In genomic region chr4:161647757-161648156, GRCh38 we compare ENCODE assay signal across 36 cellular contexts.
"Had no signal": no experiment of that assay in that cellular context is flagged by ENCODE, and none has a peak within 500 bp of the region (broad histone marks: within the 10 kb centered on the region; RNA-seq: fewer than 3 reads in every experiment).

No MANE protein-coding gene starts in this region.

- FAIRE-seq: endometrium, endothelial cell of umbilical vein had no signal

- H3K4me1 ChIP-seq: adrenal gland, breast epithelium, colonic mucosa, esophagus squamous epithelium, gastroesophageal sphincter had no signal

- H3K9me3 ChIP-seq: colonic mucosa, esophagus squamous epithelium had no signal

- H3K4me3 ChIP-seq: adrenal gland, breast epithelium, cardiac muscle cell, colonic mucosa, esophagus squamous epithelium, gastroesophageal sphincter had no signal

- H3K27ac Mint-ChIP-seq: activated CD4-positive, alpha-beta memory T cell treated with anti-CD3 and anti-CD28 coated beads, Interleukin-2, amount 10 ng/mL, durations not matched to agents 7 days and 5 days; activated CD4-positive, alpha-beta T cell treated with anti-CD3 and anti-CD28 coated beads, Interleukin-2, amount 10 ng/mL, durations not matched to agents 7 days and 5 days; activated naive CD4-positive, alpha-beta T cell treated with anti-CD3 and anti-CD28 coated beads, Interleukin-2, amount 50 U/mL, for 24 hours; activated naive CD8-positive, alpha-beta T cell treated with anti-CD3 and anti-CD28 coated beads for 36 hours; activated naive CD8-positive, alpha-beta T cell treated with anti-CD3 and anti-CD28 coated beads, Interleukin-2, amount 50 U/mL, for 24 hours; activated T-cell treated with anti-CD3 and anti-CD28 coated beads, Interleukin-2, amount 50 U/mL, for 24 hours; activated T-cell treated with anti-CD3 and anti-CD28 coated beads, Interleukin-2, amount 50 U/mL, for 72 hours; brain; T-helper 17 cell; T-helper 2 cell treated with Interferon-gamma antibody and Interleukin-4, amounts not matched to agents 5 μg/mL and 100 μg/mL, for 36 hours had no signal

- H3K27me3 Mint-ChIP-seq: activated CD4-positive, alpha-beta memory T cell treated with anti-CD3 and anti-CD28 coated beads, Interleukin-2, amount 10 ng/mL, durations not matched to agents 7 days and 5 days; activated CD4-positive, alpha-beta T cell treated with anti-CD3 and anti-CD28 coated beads, Interleukin-2, amount 10 ng/mL, durations not matched to agents 7 days and 5 days; activated naive CD4-positive, alpha-beta T cell treated with anti-CD3 and anti-CD28 coated beads, Interleukin-2, amount 50 U/mL, for 24 hours; activated naive CD8-positive, alpha-beta T cell treated with anti-CD3 and anti-CD28 coated beads for 36 hours; activated naive CD8-positive, alpha-beta T cell treated with anti-CD3 and anti-CD28 coated beads, Interleukin-2, amount 50 U/mL, for 24 hours; activated T-cell treated with anti-CD3 and anti-CD28 coated beads, Interleukin-2, amount 50 U/mL, for 24 hours; T-helper 17 cell had no signal

- H3K27ac ChIP-seq: adrenal gland, breast epithelium, cardiac muscle cell, colonic mucosa, epithelial cell of prostate, esophagus squamous epithelium, gastroesophageal sphincter, WERI-Rb-1 had no signal

- ATAC-seq: activated naive CD8-positive, alpha-beta T cell treated with anti-CD3 and anti-CD28 coated beads, Interleukin-2, amount 50 U/mL, for 24 hours; activated T-cell treated with anti-CD3 and anti-CD28 coated beads, Interleukin-2, amount 50 U/mL, for 72 hours; gastroesophageal sphincter; T-helper 17 cell had no signal

- H3K27me3 ChIP-seq: adrenal gland, breast epithelium, cardiac muscle cell, colonic mucosa, esophagus squamous epithelium had no signal

- H3K9me3 Mint-ChIP-seq: activated CD4-positive, alpha-beta T cell treated with anti-CD3 and anti-CD28 coated beads, Interleukin-2, amount 10 ng/mL, durations not matched to agents 7 days and 5 days; activated naive CD4-positive, alpha-beta T cell treated with anti-CD3 and anti-CD28 coated beads, Interleukin-2, amount 50 U/mL, for 24 hours had no signal

- H3K4me1 Mint-ChIP-seq: activated CD4-positive, alpha-beta memory T cell treated with anti-CD3 and anti-CD28 coated beads, Interleukin-2, amount 10 ng/mL, durations not matched to agents 7 days and 5 days; activated CD4-positive, alpha-beta T cell treated with anti-CD3 and anti-CD28 coated beads, Interleukin-2, amount 10 ng/mL, durations not matched to agents 7 days and 5 days; activated naive CD4-positive, alpha-beta T cell treated with anti-CD3 and anti-CD28 coated beads, Interleukin-2, amount 50 U/mL, for 24 hours; activated naive CD8-positive, alpha-beta T cell treated with anti-CD3 and anti-CD28 coated beads for 36 hours; activated naive CD8-positive, alpha-beta T cell treated with anti-CD3 and anti-CD28 coated beads, Interleukin-2, amount 50 U/mL, for 24 hours; brain; T-helper 17 cell had no signal

- H3K4me3 Mint-ChIP-seq: activated CD4-positive, alpha-beta memory T cell treated with anti-CD3 and anti-CD28 coated beads, Interleukin-2, amount 10 ng/mL, durations not matched to agents 7 days and 5 days; activated CD4-positive, alpha-beta T cell treated with anti-CD3 and anti-CD28 coated beads, Interleukin-2, amount 10 ng/mL, durations not matched to agents 7 days and 5 days; activated naive CD4-positive, alpha-beta T cell treated with anti-CD3 and anti-CD28 coated beads, Interleukin-2, amount 50 U/mL, for 24 hours; activated naive CD8-positive, alpha-beta T cell treated with anti-CD3 and anti-CD28 coated beads for 36 hours; activated naive CD8-positive, alpha-beta T cell treated with anti-CD3 and anti-CD28 coated beads, Interleukin-2, amount 50 U/mL, for 24 hours; activated T-cell treated with anti-CD3 and anti-CD28 coated beads, Interleukin-2, amount 50 U/mL, for 24 hours; activated T-cell treated with anti-CD3 and anti-CD28 coated beads, Interleukin-2, amount 50 U/mL, for 72 hours; brain; T-helper 17 cell; T-helper 2 cell treated with Interferon-gamma antibody and Interleukin-4, amounts not matched to agents 5 μg/mL and 100 μg/mL, for 36 hours had no signal

- H3K36me3 ChIP-seq: adrenal gland, cardiac muscle cell, colonic mucosa, esophagus squamous epithelium, gastroesophageal sphincter, WERI-Rb-1 had no signal

- H3K36me3 Mint-ChIP-seq: activated naive CD4-positive, alpha-beta T cell treated with anti-CD3 and anti-CD28 coated beads, Interleukin-2, amount 50 U/mL, for 24 hours; activated naive CD8-positive, alpha-beta T cell treated with anti-CD3 and anti-CD28 coated beads for 36 hours; brain had no signal

- DNase-seq: activated CD4-positive, alpha-beta memory T cell treated with anti-CD3 and anti-CD28 coated beads, Interleukin-2, amount 10 ng/mL, durations not matched to agents 7 days and 5 days; activated CD4-positive, alpha-beta T cell treated with anti-CD3 and anti-CD28 coated beads for 4 hours; activated CD4-positive, alpha-beta T cell treated with anti-CD3 and anti-CD28 coated beads, Interleukin-2, amount 10 ng/mL, durations not matched to agents 7 days and 5 days; activated CD4-positive, alpha-beta T cell treated with anti-CD3 and anti-CD28 coated beads, Interleukin-2, amount 50 U/mL, for 4 hours; activated CD4-positive, CD25-positive, alpha-beta regulatory T cell; activated CD4-positive, CD25-positive, alpha-beta regulatory T cell treated with anti-CD3 and anti-CD28 coated beads, Interleukin-2, amount 50 U/mL, for 72 hours; activated CD8-positive, alpha-beta memory T cell treated with anti-CD3 and anti-CD28 coated beads, Interleukin-2, amount 50 U/mL, for 48 hours; activated gamma-delta T cell treated with Interleukin-2 at 50 U/mL for 16 hours; activated naive CD4-positive, alpha-beta T cell treated with Interleukin-2 at 50 U/mL for 16 hours; activated naive CD8-positive, alpha-beta T cell treated with anti-CD3 and anti-CD28 coated beads for 36 hours; activated naive CD8-positive, alpha-beta T cell treated with anti-CD3 and anti-CD28 coated beads, Interleukin-2, amount 50 U/mL, for 24 hours; activated T-cell treated with anti-CD3 and anti-CD28 coated beads for 4 hours; activated T-cell treated with anti-CD3 and anti-CD28 coated beads, Interleukin-2, amount 50 U/mL, for 24 hours; activated T-cell treated with anti-CD3 and anti-CD28 coated beads, Interleukin-2, amount 50 U/mL, for 72 hours; adrenal gland; amygdala; central memory CD4-positive, alpha-beta T cell; cerebellar nuclear complex; colonic mucosa; effector CD8-positive, alpha-beta T cell; esophagus squamous epithelium; foreskin melanocyte; head of caudate nucleus; T-helper 1 cell; T-helper 17 cell; T1000; WERI-Rb-1 had no signal
